Comparison of ENCODE assay signal across 8 cellular contexts in the genomic region with DNA sequence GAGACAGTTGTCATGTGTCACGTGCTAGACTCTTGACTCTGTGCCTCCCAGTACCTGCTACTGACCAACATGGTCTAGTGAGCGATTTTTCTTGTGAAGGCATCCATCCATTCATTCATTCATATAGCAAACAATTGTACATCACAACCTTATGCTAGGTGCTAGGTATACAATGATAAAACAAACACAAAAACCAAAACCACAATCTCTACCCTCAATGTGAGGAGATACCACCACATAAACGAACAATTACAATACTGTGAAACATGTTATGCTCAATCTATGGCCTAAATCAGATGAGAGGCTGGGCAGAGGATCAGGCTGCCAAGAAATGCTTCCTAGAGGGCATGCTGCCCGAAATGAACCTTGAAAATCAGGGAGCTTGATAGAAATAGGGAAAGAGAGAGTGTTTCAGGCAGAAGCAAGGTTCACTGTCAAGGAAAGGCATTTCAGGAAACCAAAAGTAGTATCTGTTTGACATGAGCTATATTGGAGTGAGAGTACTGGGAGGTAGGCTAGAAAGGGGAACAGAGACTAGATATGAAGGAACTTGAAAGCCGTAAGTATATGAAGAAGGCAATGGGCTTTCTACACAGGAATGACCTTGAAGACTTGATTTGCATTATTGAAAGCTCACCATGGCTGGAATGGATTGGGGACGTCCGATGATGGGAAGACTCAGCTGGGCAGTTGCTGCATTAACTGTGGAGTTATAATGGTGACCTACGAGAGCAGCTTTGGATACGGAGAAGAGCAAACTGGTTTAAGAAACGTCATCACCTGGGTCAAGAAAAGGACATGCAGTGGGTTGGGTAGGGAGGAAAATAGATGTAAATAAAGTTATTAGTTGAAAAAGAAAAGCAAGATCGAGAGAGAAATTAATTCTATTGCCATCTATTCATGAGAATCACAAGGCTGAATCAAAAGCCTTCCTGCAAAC.
A peak's percentile ranks its signal among the peaks of the same experiment; 100 is the strongest.
DNase-seq lines count a peak whose midpoint lies in the region; ATAC-seq and FAIRE-seq lines count a peak whose summit lies in the region.

No MANE protein-coding gene starts in this region.

- no peaks in the 10 kb centered on the region for H3K4me1 ChIP-seq in Karpas-422 (ENCODE audit: low read length)
- peaks cover 9% of the 10 kb centered on the region for H3K4me1 ChIP-seq in HAP-1

- no peaks in the 10 kb centered on the region for H3K9me2 ChIP-seq in Karpas-422 (replicated peaks; ENCODE audit: insufficient read depth, low read length)

- no peak overlapping the region for H3K27ac ChIP-seq in Karpas-422 (ENCODE audit: low read length)

- no peak overlapping the region for H3K4me2 ChIP-seq in Karpas-422 (ENCODE audit: low read depth, low read length, poor library complexity, severe bottlenecking)

- H3K9me3 Mint-ChIP-seq in memory B cell, result peaks cover 4% of the 10 kb centered on the region

- peak overlapping the region; percentile 72 for H3K4me3 Mint-ChIP-seq in memory B cell

- no peak for FAIRE-seq in RCC 7860 (lab: Jason Lieb, UNC)

- H3K79me2 ChIP-seq in Karpas-422 (ENCODE audit: low read length), result no peaks in the 10 kb centered on the region

- H3K4me1 Mint-ChIP-seq in memory B cell, result peaks cover 17% of the 10 kb centered on the region

- H3K27me3 ChIP-seq in Karpas-422 (ENCODE audit: low read length), result no peaks in the 10 kb centered on the region; the same call in 1 of the 2 replicates
- H3K27me3 ChIP-seq in HAP-1 (ENCODE audit: low read depth), result no peaks in the 10 kb centered on the region

- no peaks in the 10 kb centered on the region for H4K20me1 ChIP-seq in Karpas-422 (ENCODE audit: insufficient read depth, low read depth, low read length)

- H3K9me3 ChIP-seq in Karpas-422 (ENCODE audit: low read length) (no peaks in the 10 kb centered on the region), HAP-1 (no peaks in the 10 kb centered on the region)

- in situ Hi-C loops in HAP-1 (cut with MboI; ENCODE audit: low sequenced_read_pairs), result no loop called here

- H3K27me3 Mint-ChIP-seq in memory B cell, result no peaks in the 10 kb centered on the region

- H3K27ac Mint-ChIP-seq in memory B cell, result peak overlapping the region; percentile 49

- H3K36me3 ChIP-seq in Karpas-422 (ENCODE audit: insufficient read depth, low read length) (no peaks in the 10 kb centered on the region), HAP-1 (replicated peaks) (no peaks in the 10 kb centered on the region)

- DNase-seq in Karpas-422 (peak; percentile 60), memory B cell (ENCODE audit: low spot score in 2 of 2) (peak in 1 of 2 donors; percentile 25), NCI-H2227 (lab: John Stamatoyannopoulos, UW; ENCODE audit: unreplicated experiment) (no peak), AG08396 (ENCODE audit: low spot score) (no peak), RCC 7860 (ENCODE audit: low spot score) (no peak), HAP-1 (ENCODE audit: low spot score in 2 of 2) (no peak)

- ATAC-seq in GM18519 (IDR thresholded peaks at IDR 0.05; ENCODE audit: low FRiP score, unreplicated experiment), result peak; percentile 67
- peak; percentile 76 for ATAC-seq in GM21619 (IDR thresholded peaks at IDR 0.05; ENCODE audit: unreplicated experiment)
- peak; percentile 95 for ATAC-seq in memory B cell (ENCODE audit: low read depth)

- H2AFZ ChIP-seq in Karpas-422 (ENCODE audit: low read length), result no peak overlapping the region

- no peak overlapping the region for H3K9ac ChIP-seq in Karpas-422 (ENCODE audit: low read length)

- no peak overlapping the region for H3K4me3 ChIP-seq in Karpas-422 (ENCODE audit: low read length)
- no peak overlapping the region for H3K4me3 ChIP-seq in HAP-1

- no peaks in the 10 kb centered on the region for H3K36me3 Mint-ChIP-seq in memory B cell
